9 cellular contexts compared by ENCODE assay signal in the genomic region with DNA sequence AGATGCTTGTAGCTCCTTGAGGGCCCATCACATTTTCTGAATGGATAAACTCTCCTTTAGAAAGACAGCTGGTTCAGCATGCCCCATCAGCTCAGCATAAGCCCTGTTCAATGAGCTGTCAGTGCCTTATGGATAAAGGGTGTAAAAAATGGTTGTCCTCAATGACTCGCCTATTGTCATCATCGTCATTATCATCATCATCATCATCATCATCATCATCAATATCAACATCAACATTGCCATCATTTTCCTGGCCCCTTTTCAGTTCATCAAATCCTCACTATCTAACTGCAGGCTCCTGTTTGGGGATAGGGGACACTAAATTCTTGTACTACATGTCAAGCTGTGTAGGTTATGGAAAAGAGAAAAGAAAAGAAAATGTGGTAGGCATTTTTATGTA.
"Had no signal": no experiment of that assay in that cellular context is flagged by ENCODE, and none has a peak within 500 bp of the region (broad histone marks: within the 10 kb centered on the region; RNA-seq: fewer than 3 reads in every experiment).

No MANE protein-coding gene starts in this region.

- H3K4me3 ChIP-seq: GM23248, K562 had no signal

- H3K27ac ChIP-seq: GM23248, HL-60 had no signal

- H2AFZ ChIP-seq: GM23248 had no signal

- H3K9ac ChIP-seq: GM23248 had no signal

- DNase-seq: GM23248, GOT3, H9, HCEC 1CT, HFFc6, IMR-90, KG1 had no signal

- ATAC-seq: K562 had no signal

- FAIRE-seq: K562 had no signal
